In genomic region chr2:217023611-217024010, GRCh38 we compare ENCODE assay signal across 17 cellular contexts.
DNase-seq lines count a peak whose midpoint lies in the region; ATAC-seq and FAIRE-seq lines count a peak whose summit lies in the region.
"Had no signal": no experiment of that assay in that cellular context is flagged by ENCODE, and none has a peak within 500 bp of the region (broad histone marks: within the 10 kb centered on the region; RNA-seq: fewer than 3 reads in every experiment).

No MANE protein-coding gene starts in this region.

- H2BK120ac ChIP-seq in mesendoderm (ENCODE audit: low read depth, low read length): peak overlapping the region; percentile 12

- H3K4me3 ChIP-seq in Karpas-422 (ENCODE audit: low read length) (no peak overlapping the region), mesendoderm (ENCODE audit: low read length) (no peak overlapping the region)

- no peak overlapping the region for H4K5ac ChIP-seq in mesendoderm (ENCODE audit: low read length)

- H3K27ac ChIP-seq in Karpas-422 (ENCODE audit: low read length) (no peak overlapping the region), mesendoderm (ENCODE audit: low read depth, low read length) (no peak overlapping the region)

- H3K4ac ChIP-seq in mesendoderm (ENCODE audit: low read depth, low read length): no peak overlapping the region

- no peaks in the 10 kb centered on the region for H3K79me1 ChIP-seq in mesendoderm (ENCODE audit: low read length)

- DNase-seq in GM19239 (ENCODE audit: insufficient read length, low spot score) (no peak), Karpas-422 (peak; percentile 4), mesendoderm (no peak), DMS79 (lab: John Stamatoyannopoulos, UW) (no peak)
- DNase-seq: C1 segment of cervical spinal cord; Calu3; CD4-positive, alpha-beta memory T cell; COR-L47; DMS53; DND-41; GOT3; HCEC 1CT had no signal

- H4K20me1 ChIP-seq in Karpas-422 (ENCODE audit: insufficient read depth, low read depth, low read length): no peaks in the 10 kb centered on the region

- H3K9me3 ChIP-seq in Karpas-422 (ENCODE audit: low read length): no peaks in the 10 kb centered on the region

- peak; percentile 85 for ATAC-seq in esophagus mucosa
- no peak for ATAC-seq in GM19351 (IDR thresholded peaks at IDR 0.05; ENCODE audit: unreplicated experiment)

- no peak overlapping the region for H4K8ac ChIP-seq in mesendoderm (ENCODE audit: low read depth, low read length)

- H3K4me1 ChIP-seq in Karpas-422 (ENCODE audit: low read length): no peaks in the 10 kb centered on the region
- no peaks in the 10 kb centered on the region for H3K4me1 ChIP-seq in mesendoderm (ENCODE audit: control insufficient read depth, low read depth, low read length)

- no peak overlapping the region for H3K23ac ChIP-seq in mesendoderm (ENCODE audit: low read length)

- H2BK5ac ChIP-seq in mesendoderm (ENCODE audit: low read length): no peak overlapping the region

- no peak overlapping the region for H2AFZ ChIP-seq in Karpas-422 (ENCODE audit: low read length)

- H2AK5ac ChIP-seq in mesendoderm (ENCODE audit: low read length): no peak overlapping the region

- peak; percentile 42 for FAIRE-seq in GM19239 (lab: Jason Lieb, UNC)
- FAIRE-seq: G401.6, GM12892, H54 had no signal

- H3K9me2 ChIP-seq in Karpas-422 (replicated peaks; ENCODE audit: insufficient read depth, low read length): no peaks in the 10 kb centered on the region

- H2BK15ac ChIP-seq in mesendoderm (replicated peaks; ENCODE audit: low read depth): no peak overlapping the region

- no peak overlapping the region for H3K18ac ChIP-seq in mesendoderm (ENCODE audit: low read length)

- H3K79me2 ChIP-seq in Karpas-422 (ENCODE audit: low read length) (no peaks in the 10 kb centered on the region), mesendoderm (ENCODE audit: control insufficient read depth, insufficient read depth, low read length) (no peaks in the 10 kb centered on the region)

- H3K36me3 ChIP-seq in Karpas-422 (ENCODE audit: insufficient read depth, low read length) (no peaks in the 10 kb centered on the region), mesendoderm (ENCODE audit: control insufficient read depth, insufficient read depth, low read length) (no peaks in the 10 kb centered on the region)

- H3K27me3 ChIP-seq in Karpas-422 (ENCODE audit: low read length) (no peaks in the 10 kb centered on the region), mesendoderm (ENCODE audit: insufficient read depth, low read length, poor library complexity) (no peaks in the 10 kb centered on the region)

- no peak overlapping the region for H3K9ac ChIP-seq in Karpas-422 (ENCODE audit: low read length)
- no peak overlapping the region for H3K9ac ChIP-seq in mesendoderm (ENCODE audit: low read length)

- no CpG with 5 or more reads among the region's 2 CpGs for WGBS in mesendoderm (ENCODE audit: extremely low coverage, insufficient coverage, low lambda C conversion rate)

- H3K56ac ChIP-seq in mesendoderm (ENCODE audit: low read length): no peak overlapping the region

- H3K4me2 ChIP-seq in Karpas-422 (ENCODE audit: low read depth, low read length, poor library complexity, severe bottlenecking) (no peak overlapping the region), mesendoderm (ENCODE audit: low read length) (no peak overlapping the region)
